10 cellular contexts compared by ENCODE assay signal in the genomic region with DNA sequence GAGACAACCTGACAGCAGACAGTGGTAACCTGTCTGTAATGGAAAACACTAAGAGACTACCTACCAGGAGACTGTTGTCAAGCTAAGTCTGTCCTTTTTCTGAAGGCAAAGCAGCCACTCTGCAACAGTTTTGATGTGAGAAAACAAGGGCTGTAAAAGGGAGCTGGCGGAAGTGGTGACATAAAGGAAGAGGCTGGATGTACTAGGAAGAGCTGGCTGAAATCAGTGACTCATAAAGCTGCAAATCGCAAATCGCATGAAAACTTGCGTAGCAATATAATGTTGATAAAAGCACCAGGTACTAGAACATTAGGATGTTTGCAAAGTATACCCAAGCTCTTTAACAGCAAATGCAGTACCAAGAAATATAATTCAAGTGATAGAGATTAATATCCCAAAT. TPM values are rescaled to one million over a fixed set of nuclear protein-coding genes. Genes with fewer than 3 reads are reported as not detected.
A peak's percentile ranks its signal among the peaks of the same experiment; 100 is the strongest.
DNase-seq lines count a peak whose midpoint lies in the region; ATAC-seq and TF ChIP-seq lines count a peak whose summit lies in the region.
"Had no signal": no experiment of that assay in that cellular context is flagged by ENCODE, and none has a peak within 500 bp of the region (broad histone marks: within the 10 kb centered on the region; RNA-seq: fewer than 3 reads in every experiment).

No MANE protein-coding gene starts in this region.

- H3K27ac ChIP-seq in A673 (ENCODE audit: low read depth, low read length, poor library complexity, severe bottlenecking) (no peak overlapping the region), HCT116 (ENCODE audit: low read depth, low read length) (no peak overlapping the region), iPS-18a (ENCODE audit: low read length) (no peak overlapping the region), body of pancreas (no peak overlapping the region)

- TF ChIP-seq CTCF in A673 (conservative IDR thresholded peaks at IDR 0.05; ENCODE audit: low read depth, low read length) (no peak), HCT116 (IDR thresholded peaks at IDR 0.05 in 2 of 3, conservative IDR thresholded peaks at IDR 0.05 in 1 of 3; ENCODE audit: borderline replicate concordance in 1 of 3, insufficient read depth in 1 of 3, low read depth in 2 of 3, low read length in 2 of 3) (no peak), body of pancreas (IDR thresholded peaks at IDR 0.05) (no peak)

- no peaks in the 10 kb centered on the region for H3K27me3 Mint-ChIP-seq in activated CD8-positive, alpha-beta T cell treated with anti-CD3 and anti-CD28 coated beads, Interleukin-2, amount 10 ng/mL, durations not matched to agents 7 days and 5 days (ENCODE audit: low read depth)

- peaks cover 7% of the 10 kb centered on the region for H3K4me1 ChIP-seq in A673 (ENCODE audit: insufficient read depth, low read length, poor library complexity, severe bottlenecking)
- peaks cover 11 to 18% of the 10 kb centered on the region in 2 experiments; a peak in 3 of 4 replicates for H3K4me1 ChIP-seq in HCT116 (ENCODE audit: control insufficient read depth in 1 of 2, insufficient read depth in 2 of 2, low read length in 2 of 2)
- H3K4me1 ChIP-seq in iPS-18a (ENCODE audit: control insufficient read depth, low read depth, low read length) = no peaks in the 10 kb centered on the region
- peaks cover 18% of the 10 kb centered on the region for H3K4me1 ChIP-seq in body of pancreas

- no peak overlapping the region for H2AFZ ChIP-seq in HCT116 (ENCODE audit: low read depth, low read length, poor library complexity, severe bottlenecking)

- CTCF ChIA-PET in A673 (lab: Charles Lee) = no interaction called here
- CTCF ChIA-PET in HCT116 (lab: Charles Lee) = no interaction called here
- CTCF ChIA-PET in activated CD8-positive, alpha-beta T cell treated with anti-CD3 and anti-CD28 coated beads, Interleukin-2, amount 10 ng/mL, durations not matched to agents 7 days and 5 days (lab: Charles Lee) = interaction anchor here (1.3 to 2.4 kb wide), 2 partner anchors 13 to 116 kb away, joined by 3 to 9 read pairs; no protein-coding TSS in a partner anchor

- H3K36me3 ChIP-seq in A673 (ENCODE audit: insufficient read depth, low read length, poor library complexity, severe bottlenecking) (peaks cover 44% of the 10 kb centered on the region), HCT116 (ENCODE audit: control insufficient read depth in 1 of 2, insufficient read depth in 2 of 2, low read length in 2 of 2) (peaks cover 36 to 53% of the 10 kb centered on the region in 2 experiments; a peak in 3 of 4 replicates), iPS-18a (ENCODE audit: control insufficient read depth, low read depth, low read length) (peaks cover 45% of the 10 kb centered on the region), body of pancreas (replicated peaks in 1 of 2; ENCODE audit: insufficient read depth in 1 of 2, low read depth in 2 of 2) (peaks cover 0 to 7% of the 10 kb centered on the region in 2 donors)

- H3K27ac Mint-ChIP-seq in activated CD8-positive, alpha-beta T cell treated with anti-CD3 and anti-CD28 coated beads, Interleukin-2, amount 10 ng/mL, durations not matched to agents 7 days and 5 days = peak overlapping the region; percentile 44

- RAD21 ChIA-PET in HCT116 (lab: Charles Lee; ENCODE audit: low non-redundant PET in 1 of 2, low total read pairs in 2 of 2, uncharacterized antibody in 2 of 2, unreplicated experiment in 2 of 2) = no interaction called here

- H3K27me3 ChIP-seq in A673 (replicated peaks; ENCODE audit: insufficient read depth, low read depth, low read length, poor library complexity) (no peaks in the 10 kb centered on the region), HCT116 (ENCODE audit: insufficient read depth, low read length) (no peaks in the 10 kb centered on the region), iPS-18a (ENCODE audit: control insufficient read depth, insufficient read depth, low read length) (no peaks in the 10 kb centered on the region), body of pancreas (no peaks in the 10 kb centered on the region)

- H3K9me3 Mint-ChIP-seq in activated CD8-positive, alpha-beta T cell treated with anti-CD3 and anti-CD28 coated beads, Interleukin-2, amount 10 ng/mL, durations not matched to agents 7 days and 5 days (ENCODE audit: insufficient read depth) = no peaks in the 10 kb centered on the region

- TF ChIP-seq RAD21 in HCT116 (IDR thresholded peaks at IDR 0.05; ENCODE audit: low read depth) = no peak

- intact Hi-C loops in A673 (cut with micrococcal nuclease; ENCODE audit: unreplicated experiment) (no loop called here), HCT116 (cut with micrococcal nuclease) (loop anchor here (5.0 kb wide), 1 partner anchor 254 kb away; the partner anchor contains the start of gene MED10), body of pancreas (cut with DNase I) (no loop called here), posterior vena cava (cut with DNase I) (loop anchor here (10.0 kb wide), 2 partner anchors 73 to 113 kb away; no protein-coding TSS in a partner anchor)

- H3K79me2 ChIP-seq in HCT116 (ENCODE audit: insufficient read depth, low read length) = peaks cover 93% of the 10 kb centered on the region

- DNase-seq in A673 (ENCODE audit: low spot score) (no peak), HCT116 (ENCODE audit: low read depth, low spot score) (no peak), body of pancreas (no peak), posterior vena cava (ENCODE audit: low spot score) (no peak)
- no peak for DNase-seq in activated CD8-positive, alpha-beta T cell treated with anti-CD3 and anti-CD28 coated beads, Interleukin-2, amount 10 ng/mL, durations not matched to agents 7 days and 5 days
- DNase-seq: activated CD8-positive, alpha-beta memory T cell treated with anti-CD3 and anti-CD28 coated beads, Interleukin-2, amount 50 U/mL, for 48 hours; NCI-H2171 treated with DMSO at 0.1 percent for 48 hours had no signal

- ATAC-seq in HCT116 = no peak
- no peak for ATAC-seq in activated CD8-positive, alpha-beta T cell treated with anti-CD3 and anti-CD28 coated beads, Interleukin-2, amount 10 ng/mL, durations not matched to agents 7 days and 5 days
- ATAC-seq in body of pancreas = no peak
- ATAC-seq in activated CD4-positive, CD25-positive, alpha-beta regulatory T cell treated with anti-CD3 and anti-CD28 coated beads, Interleukin-2, amount 50 U/mL, for 24 hours = no peak
- ATAC-seq in HG03469 (IDR thresholded peaks at IDR 0.05; ENCODE audit: unreplicated experiment) = no peak

- no peaks in the 10 kb centered on the region for H3K9me3 ChIP-seq in A673 (ENCODE audit: low read depth, low read length, poor library complexity, severe bottlenecking)
- H3K9me3 ChIP-seq in HCT116 (ENCODE audit: control insufficient read depth in 1 of 2, insufficient read depth in 1 of 2, low read depth in 1 of 2, low read length in 2 of 2) = no peaks in the 10 kb centered on the region
- no peaks in the 10 kb centered on the region for H3K9me3 ChIP-seq in iPS-18a (ENCODE audit: control insufficient read depth, low read depth, low read length)
- H3K9me3 ChIP-seq in body of pancreas = no peaks in the 10 kb centered on the region

- TF ChIP-seq POLR2A in HCT116 (IDR thresholded peaks at IDR 0.05; ENCODE audit: borderline replicate concordance, extremely low read depth, insufficient read depth, insufficient read length) (no peak), body of pancreas (IDR thresholded peaks at IDR 0.05) (no peak)

- H3K4me3 ChIP-seq in A673 (ENCODE audit: low read depth, low read length, poor library complexity, severe bottlenecking) (peak overlapping the region; percentile 99), HCT116 (replicated peaks in 1 of 2; ENCODE audit: low read depth in 1 of 2, low read length in 2 of 2) (peak overlapping the region; percentile 87 to 96), iPS-18a (ENCODE audit: low read length) (peak overlapping the region; percentile 87), body of pancreas (no peak overlapping the region)

- BruUV-seq in A673 (replicated peaks; lab: Mats Ljungman, UMichigan) (no TSS peak), HCT116 (replicated peaks; lab: Mats Ljungman, UMichigan) (no TSS peak)

- H3K4me2 ChIP-seq in HCT116 (ENCODE audit: low read length) = peak overlapping the region; percentile 95

- no peaks in the 10 kb centered on the region for H3K9me2 ChIP-seq in HCT116 (ENCODE audit: insufficient read depth)

- 89 to 92% methylated on average over 4 of the region's 4 CpGs for WGBS in body of pancreas, 2 donors

- peaks cover 52% of the 10 kb centered on the region for H3K36me3 Mint-ChIP-seq in activated CD8-positive, alpha-beta T cell treated with anti-CD3 and anti-CD28 coated beads, Interleukin-2, amount 10 ng/mL, durations not matched to agents 7 days and 5 days (ENCODE audit: low read depth)

- POLR2A ChIA-PET in A673 (lab: Charles Lee; ENCODE audit: low non-redundant PET) (no interaction called here), HCT116 (lab: Charles Lee) (no interaction called here)
- POLR2A ChIA-PET in activated CD8-positive, alpha-beta T cell treated with anti-CD3 and anti-CD28 coated beads, Interleukin-2, amount 10 ng/mL, durations not matched to agents 7 days and 5 days (lab: Charles Lee) = interaction anchor here (0.6 to 2.7 kb wide), 2 partner anchors 55 to 81 kb away, joined by 3 to 24 read pairs; partner anchors contain the start of gene TENT4A

- H3K9ac ChIP-seq in HCT116 (ENCODE audit: low read length) (peak overlapping the region; percentile 81), iPS-18a (ENCODE audit: low read length) (no peak overlapping the region)

- H3K4me1 Mint-ChIP-seq in activated CD8-positive, alpha-beta T cell treated with anti-CD3 and anti-CD28 coated beads, Interleukin-2, amount 10 ng/mL, durations not matched to agents 7 days and 5 days (ENCODE audit: low read depth) = peaks cover 53% of the 10 kb centered on the region

- peak overlapping the region; percentile 87 for H3K4me3 Mint-ChIP-seq in activated CD8-positive, alpha-beta T cell treated with anti-CD3 and anti-CD28 coated beads, Interleukin-2, amount 10 ng/mL, durations not matched to agents 7 days and 5 days

- peaks cover 22% of the 10 kb centered on the region; the same call in 1 of the 2 replicates for H4K20me1 ChIP-seq in HCT116 (ENCODE audit: insufficient read depth)

TF ChIP-seq in HCT116, 20 proteins besides CTCF, POLR2A, EP300 and RAD21 (continues in another document):
- TF ChIP-seq YY1 (IDR thresholded peaks at IDR 0.05; ENCODE audit: extremely low read depth, insufficient replicate concordance, low read depth, low read length) = no peak

RNA-seq across cellular contexts. Expression of gene NSUN2, which starts 1.4 kb away (rescaled TPM):
- total RNA-seq in A673 (2021) (102 and 111 TPM in 2 replicates), HCT116 (2021; ENCODE audit: unreplicated experiment) (101 TPM), body of pancreas (10 to 100 TPM; 35.0 to 45.8 TPM), posterior vena cava (10 to 100 TPM; 31.6 to 35.2 TPM)
- 50.0 and 51.2 TPM in 2 replicates for polyA plus RNA-seq in HCT116 (2012)
- 10 to 100 TPM; 83.0 to 84.7 TPM for total RNA-seq in activated CD8-positive, alpha-beta T cell treated with anti-CD3 and anti-CD28 coated beads, Interleukin-2, amount 10 ng/mL, durations not matched to agents 7 days and 5 days

RNA-seq across cellular contexts. Expression of gene SRD5A1, which starts 1.8 kb away (rescaled TPM):
- total RNA-seq in A673 (2021) = 32.0 and 32.4 TPM in 2 replicates
- 24.7 TPM for total RNA-seq in HCT116 (2021; ENCODE audit: unreplicated experiment)
- 12.5 and 15.1 TPM in 2 replicates for polyA plus RNA-seq in HCT116 (2012)
- total RNA-seq in activated CD8-positive, alpha-beta T cell treated with anti-CD3 and anti-CD28 coated beads, Interleukin-2, amount 10 ng/mL, durations not matched to agents 7 days and 5 days = 10 to 100 TPM; 15.9 to 20.4 TPM
- 1 to 10 TPM; 1.6 to 4.2 TPM for total RNA-seq in body of pancreas
- 1 to 10 TPM; 4.0 to 4.2 TPM for total RNA-seq in posterior vena cava

Comparison
In these comparisons a context has a peak if more than half of its experiments do, and no peak if none do; other contexts are left out.
1. H3K4me3 ChIP-seq: peak in A673 (single experiment), HCT116 (2 of 2) and iPS-18a (single experiment); none in body of pancreas (0 of 2).
2. intact Hi-C loops: an anchor here in HCT116 (5.0 kb wide) and posterior vena cava (10.0 kb wide); none called in A673 and body of pancreas.